In the genomic region with DNA sequence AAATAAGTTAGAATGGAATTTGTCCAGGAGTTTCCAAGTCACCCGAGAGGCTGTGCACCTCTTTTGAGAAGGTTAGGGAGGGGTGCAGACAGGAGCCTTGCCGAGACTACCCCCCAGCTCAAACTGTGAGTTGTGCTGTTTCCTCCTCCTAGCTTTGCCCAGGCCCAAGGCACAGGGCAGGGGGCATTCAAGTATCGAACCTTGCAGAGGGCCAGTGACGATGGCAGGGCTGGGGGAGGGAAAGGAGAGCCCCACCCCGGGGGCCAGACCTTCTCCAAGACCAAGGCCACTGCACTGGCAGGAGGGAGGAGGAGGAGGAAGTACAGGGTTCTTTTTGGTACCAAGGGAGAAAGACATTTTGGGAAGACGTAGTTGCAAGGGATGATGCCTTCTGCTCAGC, we compare ENCODE assay signal across 34 cellular contexts.
"Had no signal": no experiment of that assay in that cellular context is flagged by ENCODE, and none has a peak within 500 bp of the region (broad histone marks: within the 10 kb centered on the region; RNA-seq: fewer than 3 reads in every experiment).

No MANE protein-coding gene starts in this region.

- DNase-seq: Karpas-422, Kasumi-1, MG63, MM.1S, MV-4-11, NCI-H1048, NCI-H1092, NCI-H1092 treated with DMSO at 0.1 percent for 48 hours, NCI-H1105, NCI-H1105 treated with DMSO at 0.1 percent for 48 hours, NCI-H1417, NCI-H1417 treated with DMSO at 0.1 percent for 48 hours, NCI-H1436, NCI-H1436 treated with DMSO at 0.1 percent for 48 hours, NCI-H146, NCI-H1694, NCI-H1694 treated with DMSO at 0.1 percent for 48 hours, NCI-H187, NCI-H187 treated with DMSO at 0.1 percent for 48 hours, NCI-H1930, NCI-H2029, NCI-H2029 treated with DMSO at 0.1 percent for 48 hours, NCI-H2081, NCI-H2081 treated with DMSO at 0.1 percent for 48 hours, NCI-H2107, NCI-H2171, NCI-H2171 treated with DMSO at 0.1 percent for 48 hours, NCI-H2227 treated with DMSO at 0.1 percent for 48 hours, NCI-H226, NCI-H345, NCI-H446, NCI-H446 treated with DMSO at 0.1 percent for 48 hours, NCI-H510A, NCI-H510A treated with DMSO at 0.1 percent for 48 hours had no signal

- H3K4me3 ChIP-seq: MG63 had no signal

- H3K27me3 ChIP-seq: MG63 had no signal

- H3K9me3 ChIP-seq: MG63 had no signal

- H3K36me3 ChIP-seq: MG63 had no signal
